In the genomic region with DNA sequence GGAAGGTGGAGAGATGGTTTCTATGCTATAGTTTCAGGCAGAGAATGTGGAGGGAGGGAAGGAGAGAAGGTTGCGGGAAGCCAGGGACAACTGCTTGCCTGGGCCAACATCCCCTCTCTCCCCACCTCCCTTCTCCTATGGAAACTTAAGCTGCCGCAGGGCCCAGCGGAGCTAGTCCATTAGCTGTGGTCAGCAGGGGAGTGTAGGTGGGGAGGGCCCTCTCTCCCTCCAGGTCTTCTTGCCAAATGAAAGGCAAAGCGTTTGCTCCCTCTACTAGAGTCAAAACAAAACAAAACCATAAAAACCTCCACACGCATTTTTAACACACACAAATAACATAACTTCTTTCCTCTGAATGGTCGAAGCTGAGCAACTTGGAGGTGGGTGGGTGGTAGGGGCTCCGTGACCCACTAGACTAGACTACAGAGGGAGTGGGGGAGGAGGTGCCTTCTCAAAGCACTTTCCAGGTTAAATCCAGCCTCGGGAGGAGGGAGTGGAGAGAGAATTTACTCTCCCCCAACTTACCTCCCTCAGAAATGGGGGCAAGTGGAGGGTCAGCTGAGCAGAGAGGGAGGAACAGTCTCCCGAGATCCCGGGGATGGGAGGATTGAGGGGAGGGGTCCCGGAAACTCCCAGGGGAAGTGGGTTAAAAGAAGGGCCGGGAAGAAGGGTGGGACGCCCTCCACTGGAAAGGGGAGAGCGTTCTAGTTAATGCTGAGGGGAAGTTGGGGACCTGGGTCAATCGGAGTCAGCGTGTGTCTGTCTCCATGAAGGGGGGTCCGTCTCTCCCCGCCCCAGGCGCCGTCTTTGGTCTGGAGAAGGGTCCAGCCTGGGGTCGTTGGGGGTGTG, we compare ENCODE assay signal across 8 cellular contexts. TPM values are rescaled to one million over a fixed set of nuclear protein-coding genes. Genes with fewer than 3 reads are reported as not detected.
DNase-seq lines count a peak whose midpoint lies in the region; ATAC-seq and TF ChIP-seq lines count a peak whose summit lies in the region.

No MANE protein-coding gene starts in this region.

- H3K27ac ChIP-seq in effector memory CD4-positive, alpha-beta T cell (ENCODE audit: insufficient read depth, low read length, poor library complexity, severe bottlenecking): peak overlapping the region; percentile 33

- peak overlapping the region; percentile 30 to 78 for H3K27ac Mint-ChIP-seq in natural killer cell treated with Interleukin-12 subunit alpha and Interleukin-12 subunit beta and Interleukin-15 and Interleukin-18, amount 100 ng/mL, for 72 hours

- peaks cover 0 to 9% of the 10 kb centered on the region in 2 donors for H3K27me3 Mint-ChIP-seq in natural killer cell treated with Interleukin-12 subunit alpha and Interleukin-12 subunit beta and Interleukin-15 and Interleukin-18, amount 100 ng/mL, for 72 hours

- no peaks in the 10 kb centered on the region for H3K36me3 Mint-ChIP-seq in natural killer cell treated with Interleukin-12 subunit alpha and Interleukin-12 subunit beta and Interleukin-15 and Interleukin-18, amount 100 ng/mL, for 72 hours

- H3K4me3 ChIP-seq in BJ (ENCODE audit: low read depth, low read length): peak overlapping the region; percentile 74
- peak overlapping the region; percentile 74 for H3K4me3 ChIP-seq in effector memory CD4-positive, alpha-beta T cell (ENCODE audit: insufficient read depth, low read depth, low read length, poor library complexity, severe bottlenecking)

- H3K9me3 ChIP-seq in effector memory CD4-positive, alpha-beta T cell (ENCODE audit: control insufficient read depth, low read length): no peaks in the 10 kb centered on the region

- no peaks in the 10 kb centered on the region for H3K27me3 ChIP-seq in BJ (ENCODE audit: control insufficient read depth, insufficient read depth, low read length)
- no peaks in the 10 kb centered on the region for H3K27me3 ChIP-seq in effector memory CD4-positive, alpha-beta T cell (replicated peaks; ENCODE audit: control insufficient read depth, insufficient read depth, low read length, poor library complexity, severe bottlenecking)

- H3K36me3 ChIP-seq in BJ (ENCODE audit: control insufficient read depth, insufficient read depth, low read length): no peaks in the 10 kb centered on the region
- no peaks in the 10 kb centered on the region for H3K36me3 ChIP-seq in effector memory CD4-positive, alpha-beta T cell (ENCODE audit: control insufficient read depth, insufficient read depth, low read length)

- peak; percentile 24 for TF ChIP-seq CTCF in BJ (IDR thresholded peaks at IDR 0.05; ENCODE audit: insufficient read depth, low read depth, low read length)

- ATAC-seq in natural killer cell treated with Interleukin-12 subunit alpha and Interleukin-12 subunit beta and Interleukin-15 and Interleukin-18, amount 100 ng/mL, for 72 hours: no peak
- ATAC-seq in GM21723 (IDR thresholded peaks at IDR 0.05; ENCODE audit: unreplicated experiment): no peak

- H3K4me1 Mint-ChIP-seq in natural killer cell treated with Interleukin-12 subunit alpha and Interleukin-12 subunit beta and Interleukin-15 and Interleukin-18, amount 100 ng/mL, for 72 hours (ENCODE audit: low read depth in 2 of 2): peaks cover 30 to 32% of the 10 kb centered on the region in 2 donors

- peak overlapping the region; percentile 94 for H3K4me3 Mint-ChIP-seq in natural killer cell treated with Interleukin-12 subunit alpha and Interleukin-12 subunit beta and Interleukin-15 and Interleukin-18, amount 100 ng/mL, for 72 hours

- POLR2A ChIA-PET in BJ (lab: Charles Lee): no interaction called here

- DNase-seq in BJ (ENCODE audit: low read depth) (no peak), Kasumi-1 (lab: John Stamatoyannopoulos, UW) (peak; percentile 33 to 44), ureter (ENCODE audit: low spot score) (no peak), AG20443 (ENCODE audit: low spot score) (no peak), NCI-H1092 (lab: John Stamatoyannopoulos, UW) (no peak)
- DNase-seq in effector memory CD4-positive, alpha-beta T cell: no peak
- DNase-seq in natural killer cell treated with Interleukin-12 subunit alpha and Interleukin-12 subunit beta and Interleukin-15 and Interleukin-18, amount 100 ng/mL, for 72 hours (ENCODE audit: low spot score): no peak

- CTCF ChIA-PET in BJ (lab: Yijun Ruan, JAX): interaction anchor here (0.6 to 7.1 kb wide), 19 partner anchors 9 to 876 kb away, joined by 3 to 78 read pairs (median 5); a partner anchor contains a TSS

- no peaks in the 10 kb centered on the region for H3K9me3 Mint-ChIP-seq in natural killer cell treated with Interleukin-12 subunit alpha and Interleukin-12 subunit beta and Interleukin-15 and Interleukin-18, amount 100 ng/mL, for 72 hours

- H3K4me1 ChIP-seq in effector memory CD4-positive, alpha-beta T cell (ENCODE audit: control insufficient read depth, insufficient read depth, low read length, poor library complexity, severe bottlenecking): peaks cover 17% of the 10 kb centered on the region

RNA-seq across cellular contexts. Expression of a gene that starts 4.6 kb away (rescaled TPM):
- 24.2 and 48.2 TPM in 2 replicates for polyA plus RNA-seq in BJ (2011; rRNA removed)
- polyA minus RNA-seq in BJ (2011; rRNA and poly(A)+ RNA removed): 26.6 and 32.2 TPM in 2 replicates
- 10 to 100 TPM in 1 of 2 donors, 1 to 10 TPM in 1; 6.9 to 10.7 TPM for total RNA-seq in natural killer cell treated with Interleukin-12 subunit alpha and Interleukin-12 subunit beta and Interleukin-15 and Interleukin-18, amount 100 ng/mL, for 72 hours
- total RNA-seq in ureter: 59.7 TPM

RNA-seq across cellular contexts. Expression of a gene that starts 24.8 kb away (rescaled TPM):
- 27.8 and 37.9 TPM in 2 replicates for polyA plus RNA-seq in BJ (2011; rRNA removed)
- 26.1 and 54.9 TPM in 2 replicates for polyA minus RNA-seq in BJ (2011; rRNA and poly(A)+ RNA removed)
- under 1 TPM; 0.22 to 0.40 TPM for total RNA-seq in natural killer cell treated with Interleukin-12 subunit alpha and Interleukin-12 subunit beta and Interleukin-15 and Interleukin-18, amount 100 ng/mL, for 72 hours
- total RNA-seq in ureter: 98.0 TPM

RNA-seq across cellular contexts. Expression of a gene that starts 38.3 kb away (rescaled TPM):
- polyA plus RNA-seq in BJ (2011; rRNA removed): 54.5 and 59.4 TPM in 2 replicates
- polyA minus RNA-seq in BJ (2011; rRNA and poly(A)+ RNA removed): 26.7 and 36.4 TPM in 2 replicates
- 100 to 1,000 TPM; 131 to 162 TPM for total RNA-seq in natural killer cell treated with Interleukin-12 subunit alpha and Interleukin-12 subunit beta and Interleukin-15 and Interleukin-18, amount 100 ng/mL, for 72 hours
- total RNA-seq in ureter: 71.7 TPM

RNA-seq across cellular contexts. Expression of a gene that starts 52.0 kb away (rescaled TPM):
- 0.31 and 0.72 TPM in 2 replicates for polyA plus RNA-seq in BJ (2011; rRNA removed)
- polyA minus RNA-seq in BJ (2011; rRNA and poly(A)+ RNA removed): 0.31 and 0.52 TPM in 2 replicates
- 1 to 10 TPM; 3.4 to 3.7 TPM for total RNA-seq in natural killer cell treated with Interleukin-12 subunit alpha and Interleukin-12 subunit beta and Interleukin-15 and Interleukin-18, amount 100 ng/mL, for 72 hours
- total RNA-seq in ureter: 1.9 TPM

Comparison
In these comparisons a context has a peak if more than half of its experiments do, and no peak if none do; other contexts are left out.
1. DNase-seq: peak in Kasumi-1 (2 of 2); none in BJ (single experiment), effector memory CD4-positive, alpha-beta T cell (0 of 3), natural killer cell treated with Interleukin-12 subunit alpha and Interleukin-12 subunit beta and Interleukin-15 and Interleukin-18, amount 100 ng/mL, for 72 hours (single experiment), ureter (single experiment), AG20443 (single experiment) and NCI-H1092 (single experiment).
2. RNA of a gene that starts 24.8 kb away (total RNA-seq): 98.0 TPM in ureter (single experiment); 0.22 to 0.40 TPM in natural killer cell treated with Interleukin-12 subunit alpha and Interleukin-12 subunit beta and Interleukin-15 and Interleukin-18, amount 100 ng/mL, for 72 hours; every median in the first group is over 10 times any median in the second.